ENCODE assay signal across 8 cellular contexts in genomic region chr14:50829472-50830043, GRCh38. TPM values are rescaled to one million over a fixed set of nuclear protein-coding genes. Genes with fewer than 3 reads are reported as not detected.
DNase-seq lines count a peak whose midpoint lies in the region; ATAC-seq, FAIRE-seq and TF ChIP-seq lines count a peak whose summit lies in the region.

No MANE protein-coding gene starts in this region.

- WGBS in mammary epithelial cell (ENCODE audit: low coverage, missing lambda C conversion rate): 49% methylated on average over 11 of the region's 14 CpGs
- WGBS in transverse colon (ENCODE audit: low coverage in 1 of 2), 2 donors: 18 to 25% methylated on average over 10 to 14 of the region's 14 CpGs

- peaks cover 62% of the 10 kb centered on the region for H3K4me1 ChIP-seq in CD8-positive, alpha-beta memory T cell (ENCODE audit: insufficient read depth, low read length)
- peaks cover 22% of the 10 kb centered on the region for H3K4me1 ChIP-seq in mammary epithelial cell (ENCODE audit: insufficient read depth, low read length)
- peaks cover 5 to 31% (median 21%) of the 10 kb centered on the region in 4 donors for H3K4me1 ChIP-seq in transverse colon

- peaks cover 0 to 31% (median 0%) of the 10 kb centered on the region in 3 donors for H3K36me3 Mint-ChIP-seq in CD8-positive, alpha-beta memory T cell

- no peak for TF ChIP-seq POLR2A in transverse colon (IDR thresholded peaks at IDR 0.05)

- peak overlapping the region; percentile 57 for H3K4me3 ChIP-seq in CD8-positive, alpha-beta memory T cell (ENCODE audit: low read length)
- H3K4me3 ChIP-seq in LNCaP clone FGC (ENCODE audit: low read depth, low read length) (peak overlapping the region; percentile 65), mammary epithelial cell (replicated peaks in 1 of 3; ENCODE audit: insufficient read depth in 1 of 3, low read depth in 2 of 3, low read length in 3 of 3) (peak overlapping the region; percentile 65 to 83 (median 83)), transverse colon (peak overlapping the region in 3 of 4 donors; percentile 92 to 98 (median 98))

- in situ Hi-C loops in mammary epithelial cell (cut with MboI; ENCODE audit: low sequenced_read_pairs in 2 of 2) (no loop called here), transverse colon (cut with MboI; ENCODE audit: low pct_ligation_motif_present in 1 of 4, low pct_unique_long_range_greater_than_20kb in 1 of 4, low sequenced_read_pairs in 3 of 4) (no loop called here)

- CTCF ChIA-PET in CD8-positive, alpha-beta memory T cell (lab: Charles Lee): interaction anchor here (1.0 to 6.6 kb wide), 9 partner anchors 8 to 51 kb away, joined by 3 to 49 read pairs (median 4); no protein-coding TSS in a partner anchor
- CTCF ChIA-PET in mammary epithelial cell (lab: Charles Lee; ENCODE audit: low non-redundant PET): interaction anchor here (0.6 kb wide), 1 partner anchor 175 kb away, joined by 3 read pairs; no protein-coding TSS in a partner anchor

- H3K79me2 ChIP-seq in mammary epithelial cell (ENCODE audit: insufficient read depth, low read length): peaks cover 59% of the 10 kb centered on the region

- no peaks in the 10 kb centered on the region for H3K9me3 ChIP-seq in CD8-positive, alpha-beta memory T cell (ENCODE audit: low read length)
- no peaks in the 10 kb centered on the region for H3K9me3 ChIP-seq in mammary epithelial cell (replicated peaks; ENCODE audit: insufficient read depth, low read length)
- no peaks in the 10 kb centered on the region for H3K9me3 ChIP-seq in transverse colon

- peak overlapping the region; percentile 62 for H2AFZ ChIP-seq in mammary epithelial cell (ENCODE audit: low read depth, low read length)

- H3K4me3 Mint-ChIP-seq in CD8-positive, alpha-beta memory T cell: peak overlapping the region; percentile 91 to 99 (median 95)

- H3K4me1 Mint-ChIP-seq in CD8-positive, alpha-beta memory T cell: peaks cover 52 to 71% (median 71%) of the 10 kb centered on the region in 3 donors

- DNase-seq in CD8-positive, alpha-beta memory T cell: no peak
- DNase-seq in LNCaP clone FGC (ENCODE audit: low read depth) (no peak), mammary epithelial cell (no peak), lung microvascular endothelial cell (ENCODE audit: low read depth in 2 of 2) (peak; percentile 6 to 8), transverse colon (no peak), D721Med (ENCODE audit: insufficient read length, low spot score) (no peak)

- no peak for FAIRE-seq in D721Med (lab: Jason Lieb, UNC)

- no TSS peak for BruUV-seq in mammary epithelial cell (replicated peaks; lab: Mats Ljungman, UMichigan)

- no peaks in the 10 kb centered on the region for H3K27me3 ChIP-seq in CD8-positive, alpha-beta memory T cell (ENCODE audit: insufficient read depth, low read length, poor library complexity, severe bottlenecking)
- no peaks in the 10 kb centered on the region for H3K27me3 ChIP-seq in mammary epithelial cell (ENCODE audit: insufficient read depth, low read length)
- no peaks in the 10 kb centered on the region for H3K27me3 ChIP-seq in transverse colon

- H3K9me3 Mint-ChIP-seq in CD8-positive, alpha-beta memory T cell: peaks cover 0 to 2% (median 0%) of the 10 kb centered on the region in 5 donors

- peak overlapping the region; percentile 45 for H3K27ac ChIP-seq in CD8-positive, alpha-beta memory T cell (ENCODE audit: low read depth, low read length)
- H3K27ac ChIP-seq in mammary epithelial cell (ENCODE audit: insufficient read depth, low read depth, low read length): no peak overlapping the region
- peak overlapping the region; percentile 94 for H3K27ac ChIP-seq in transverse colon

- TF ChIP-seq CTCF in LNCaP clone FGC (IDR thresholded peaks at IDR 0.05; ENCODE audit: control insufficient read depth, extremely low read depth, insufficient read depth) (no peak), mammary epithelial cell (conservative IDR thresholded peaks at IDR 0.05 in 1 of 2, IDR thresholded peaks at IDR 0.05 in 1 of 2; ENCODE audit: extremely low read depth in 1 of 2, insufficient read depth in 1 of 2, low read depth in 1 of 2, low read length in 2 of 2) (no peak), transverse colon (IDR thresholded peaks at IDR 0.05) (no peak), D721Med (IDR thresholded peaks at IDR 0.05; ENCODE audit: insufficient read depth, missing control alignments) (no peak)

- no peaks in the 10 kb centered on the region for H4K20me1 ChIP-seq in mammary epithelial cell (ENCODE audit: insufficient read depth, low read length)

- H3K27ac Mint-ChIP-seq in CD8-positive, alpha-beta memory T cell: peak overlapping the region; percentile 87 to 99 (median 93)

- peak overlapping the region; percentile 4 for H3K9ac ChIP-seq in mammary epithelial cell (ENCODE audit: insufficient read depth, low read length)

- no peaks in the 10 kb centered on the region for H3K36me3 ChIP-seq in CD8-positive, alpha-beta memory T cell (ENCODE audit: insufficient read depth, low read length)
- H3K36me3 ChIP-seq in mammary epithelial cell (ENCODE audit: insufficient read depth, low read length) (no peaks in the 10 kb centered on the region), transverse colon (no peaks in the 10 kb centered on the region)

- TF ChIP-seq EP300 in transverse colon (IDR thresholded peaks at IDR 0.05; ENCODE audit: low read depth): no peak

- dilution Hi-C loops in mammary epithelial cell (cut with HindIII; ENCODE audit: low sequenced_read_pairs): no loop called here

- intact Hi-C loops in mammary epithelial cell (cut with micrococcal nuclease): loop anchor here (1.0 to 2.0 kb wide), 2 partner anchors 31 to 51 kb away; no protein-coding TSS in a partner anchor
- intact Hi-C loops in transverse colon (cut with DNase I; ENCODE audit: low total_unique reads): no loop called here

- H3K27me3 Mint-ChIP-seq in CD8-positive, alpha-beta memory T cell: no peaks in the 10 kb centered on the region

- ATAC-seq in HG03469 (IDR thresholded peaks at IDR 0.05; ENCODE audit: unreplicated experiment) (no peak), HG02759 (IDR thresholded peaks at IDR 0.05; ENCODE audit: unreplicated experiment) (no peak)

- peak overlapping the region; percentile 93 for H3K4me2 ChIP-seq in mammary epithelial cell (ENCODE audit: insufficient read depth, low read depth, low read length)

- POLR2A ChIA-PET in CD8-positive, alpha-beta memory T cell (lab: Charles Lee): interaction anchor here (0.5 to 4.0 kb wide), 8 partner anchors 8 to 1723 kb away, joined by 3 to 38 read pairs (median 4); partner anchors contain the start of genes GPR137C and TXNDC16

RNA-seq across cellular contexts. Expression of gene NIN, which starts 1.4 kb away (rescaled TPM):
- total RNA-seq in CD8-positive, alpha-beta memory T cell: 10 to 100 TPM; 73.8 to 77.8 TPM
- 64.3 TPM for polyA plus RNA-seq in CD8-positive, alpha-beta memory T cell
- 10 to 100 TPM; 20.7 to 40.2 TPM for total RNA-seq in mammary epithelial cell
- polyA plus RNA-seq in mammary epithelial cell: 11.9 TPM
- polyA minus RNA-seq in mammary epithelial cell: 28.2 TPM
- total RNA-seq in lung microvascular endothelial cell: 21.8 and 22.0 TPM in 2 replicates
- total RNA-seq in transverse colon: 10 to 100 TPM in 3 of 4 donors, 1 to 10 TPM in 1; 9.4 to 66.3 (median 26.5) TPM

RNA-seq across cellular contexts. Expression of gene ABHD12B, which starts 42.3 kb away (rescaled TPM):
- not detected for total RNA-seq in CD8-positive, alpha-beta memory T cell
- not detected for polyA plus RNA-seq in CD8-positive, alpha-beta memory T cell
- total RNA-seq in mammary epithelial cell (not detected), lung microvascular endothelial cell (not detected in 2 replicates), transverse colon (1 to 10 TPM in 2 of 4 donors, under 1 TPM in 1, not detected in 1; 0.32 to 7.9 (median 2.5) TPM)
- not detected for polyA plus RNA-seq in mammary epithelial cell
- polyA minus RNA-seq in mammary epithelial cell: not detected

Comparison
In these comparisons a context has a peak if more than half of its experiments do, and no peak if none do; other contexts are left out.
1. DNase-seq: peak in lung microvascular endothelial cell (2 of 2); none in CD8-positive, alpha-beta memory T cell (0 of 5), LNCaP clone FGC (single experiment), mammary epithelial cell (single experiment), transverse colon (single experiment) and D721Med (single experiment).
2. Peak in every context shown above with its lines, with median percentiles within 50 percentile points of each other: H3K4me3 ChIP-seq.